ENCODE assay signal across 8 cellular contexts in genomic region chr9:124306098-124306735, GRCh38. TPM values are rescaled to one million over a fixed set of nuclear protein-coding genes. Genes with fewer than 3 reads are reported as not detected.
DNase-seq lines count a peak whose midpoint lies in the region; ATAC-seq and TF ChIP-seq lines count a peak whose summit lies in the region.
"Had no signal": no experiment of that assay in that cellular context is flagged by ENCODE, and none has a peak within 500 bp of the region (broad histone marks: within the 10 kb centered on the region; RNA-seq: fewer than 3 reads in every experiment).

No MANE protein-coding gene starts in this region.

- no peak for TF ChIP-seq CTCF in RWPE2 (IDR thresholded peaks at IDR 0.05; ENCODE audit: poor library complexity, severe bottlenecking)
- TF ChIP-seq CTCF in fibroblast of the aortic adventitia (IDR thresholded peaks at IDR 0.05; ENCODE audit: insufficient read depth, low read length), result no peak

- H3K4me1 ChIP-seq in RWPE2 (ENCODE audit: insufficient read depth, poor library complexity, severe bottlenecking), result peaks cover 38% of the 10 kb centered on the region
- peaks cover 40% of the 10 kb centered on the region for H3K4me1 ChIP-seq in skeletal muscle satellite cell (ENCODE audit: control insufficient read depth, insufficient read depth, low read length)

- peak overlapping the region; percentile 54 for H3K9ac ChIP-seq in skeletal muscle satellite cell (ENCODE audit: low read depth, low read length)

- H3K27ac ChIP-seq in RWPE2 (ENCODE audit: poor library complexity, severe bottlenecking), result peak overlapping the region; percentile 80

- H3K36me3 ChIP-seq in RWPE2 (ENCODE audit: low read depth), result peaks cover 53% of the 10 kb centered on the region
- H3K36me3 ChIP-seq in skeletal muscle satellite cell (ENCODE audit: insufficient read depth, low read length), result peaks cover 72% of the 10 kb centered on the region

- H3K4me3 ChIP-seq in RWPE2 (ENCODE audit: severe bottlenecking) (no peak overlapping the region), fibroblast of the aortic adventitia (ENCODE audit: low read depth, low read length) (no peak overlapping the region), skeletal muscle satellite cell (ENCODE audit: low read length) (peak overlapping the region; percentile 5)

- H3K27me3 ChIP-seq in RWPE2 (ENCODE audit: insufficient read depth, poor library complexity, severe bottlenecking) (no peaks in the 10 kb centered on the region), skeletal muscle satellite cell (ENCODE audit: control insufficient read depth, insufficient read depth, low read length) (no peaks in the 10 kb centered on the region)

- peak; percentile 68 for ATAC-seq in RWPE2 (ENCODE audit: low read depth)
- ATAC-seq in HG02870 (IDR thresholded peaks at IDR 0.05; ENCODE audit: unreplicated experiment), result no peak

- H3K9me3 ChIP-seq in RWPE2 (ENCODE audit: severe bottlenecking), result no peaks in the 10 kb centered on the region
- H3K9me3 ChIP-seq in skeletal muscle satellite cell (replicated peaks; ENCODE audit: low read length), result no peaks in the 10 kb centered on the region

- peak; percentile 89 for DNase-seq in HCEC 1CT
- no peak for DNase-seq in RWPE2 (ENCODE audit: low spot score)
- DNase-seq in fibroblast of the aortic adventitia (ENCODE audit: low read depth), result peak; percentile 87
- DNase-seq in DMS79 treated with DMSO at 0.1 percent for 48 hours (lab: John Stamatoyannopoulos, UW), result no peak
- DNase-seq in NCI-H345 (lab: John Stamatoyannopoulos, UW), result no peak
- DNase-seq: NCI-H748 treated with DMSO at 0.1 percent for 48 hours had no signal

- peak overlapping the region; percentile 19 for H3K4me2 ChIP-seq in skeletal muscle satellite cell (ENCODE audit: low read length)

RNA-seq across cellular contexts. Expression of gene NEK6, which starts 48.5 kb away (rescaled TPM):
- total RNA-seq in fibroblast of the aortic adventitia (ENCODE audit: low replicate concordance), result 44.7 and 64.3 TPM in 2 replicates
- total RNA-seq in skeletal muscle satellite cell (2012; rRNA removed), result 21.0 and 27.1 TPM in 2 replicates

Comparison
In these comparisons a context has a peak if more than half of its experiments do, and no peak if none do; other contexts are left out.
1. DNase-seq: peak in HCEC 1CT (single experiment) and fibroblast of the aortic adventitia (single experiment); none in RWPE2 (single experiment), DMS79 treated with DMSO at 0.1 percent for 48 hours (single experiment) and NCI-H345 (single experiment).